Comparison of ENCODE assay signal across 17 cellular contexts in the genomic region with DNA sequence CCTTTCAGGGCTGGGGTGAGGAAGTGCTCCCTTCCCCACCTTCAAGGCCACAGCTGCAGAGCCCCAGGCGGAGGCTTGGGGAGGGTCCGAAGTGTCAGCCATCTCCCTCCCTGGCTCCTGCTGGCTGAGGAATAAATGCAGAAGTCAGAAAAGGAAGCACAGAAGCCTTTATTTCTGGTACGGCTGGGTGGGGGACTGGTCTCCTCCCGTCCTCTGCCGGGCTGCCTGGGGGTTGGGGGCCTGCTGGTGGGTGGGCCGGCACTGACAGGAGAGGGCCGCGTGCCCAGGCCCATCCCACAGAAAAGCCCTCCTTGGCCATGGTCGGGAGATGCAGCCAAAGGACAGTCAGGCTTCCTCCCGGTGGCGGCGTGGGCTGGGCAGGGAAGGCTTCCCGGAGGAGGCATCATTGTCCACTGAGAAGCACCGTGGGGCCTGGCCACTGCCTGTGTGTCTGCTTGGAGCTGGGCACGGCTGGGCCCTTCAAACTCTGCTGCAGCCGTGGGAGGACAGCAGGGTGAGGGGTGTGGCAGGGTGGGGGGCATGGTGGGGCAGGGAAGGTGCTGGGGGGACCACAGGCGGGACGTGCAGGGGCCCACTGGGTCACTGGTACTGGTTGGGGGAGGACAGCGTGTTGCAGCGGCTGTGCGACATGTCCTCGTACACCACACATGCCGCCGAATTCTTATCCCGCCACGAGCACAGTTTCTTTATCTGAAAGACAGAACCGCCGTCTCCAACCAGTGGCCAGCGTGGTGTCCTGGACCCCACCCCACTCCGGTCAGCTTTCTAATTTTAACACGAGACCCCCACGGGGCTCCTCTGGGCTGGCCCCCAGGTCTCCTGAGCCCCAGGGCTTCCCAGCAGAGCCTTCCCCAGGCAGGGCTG. TPM values are rescaled to one million over a fixed set of nuclear protein-coding genes. Genes with fewer than 3 reads are reported as not detected.
A peak's percentile ranks its signal among the peaks of the same experiment; 100 is the strongest.
DNase-seq lines count a peak whose midpoint lies in the region; ATAC-seq and TF ChIP-seq lines count a peak whose summit lies in the region.
"Had no signal": no experiment of that assay in that cellular context is flagged by ENCODE, and none has a peak within 500 bp of the region (broad histone marks: within the 10 kb centered on the region; RNA-seq: fewer than 3 reads in every experiment).

No MANE protein-coding gene starts in this region.

- H3K9me3 Mint-ChIP-seq in CD14-positive monocyte: peaks cover 0 to 5% (median under 1%) of the 10 kb centered on the region in 7 donors
- no peaks in the 10 kb centered on the region for H3K9me3 Mint-ChIP-seq in activated CD4-positive, alpha-beta memory T cell treated with anti-CD3 and anti-CD28 coated beads, Interleukin-2, amount 10 ng/mL, durations not matched to agents 7 days and 5 days

- H3K27me3 ChIP-seq in mononuclear cell (ENCODE audit: insufficient read depth, low read length): peaks cover 5% of the 10 kb centered on the region
- H3K27me3 ChIP-seq: right lobe of liver had no signal

- ATAC-seq in GM21360 (IDR thresholded peaks at IDR 0.05; ENCODE audit: unreplicated experiment): no peak
- no peak for ATAC-seq in HG02678 (IDR thresholded peaks at IDR 0.05; ENCODE audit: unreplicated experiment)

- peak overlapping the region; percentile 34 to 88 for H3K4me3 Mint-ChIP-seq in CD14-positive monocyte
- peak overlapping the region; percentile 83 for H3K4me3 Mint-ChIP-seq in activated CD4-positive, alpha-beta memory T cell treated with anti-CD3 and anti-CD28 coated beads, Interleukin-2, amount 10 ng/mL, durations not matched to agents 7 days and 5 days

- H3K4me1 Mint-ChIP-seq in CD14-positive monocyte: peaks cover 23% of the 10 kb centered on the region
- H3K4me1 Mint-ChIP-seq in activated CD4-positive, alpha-beta memory T cell treated with anti-CD3 and anti-CD28 coated beads, Interleukin-2, amount 10 ng/mL, durations not matched to agents 7 days and 5 days: peaks cover 18% of the 10 kb centered on the region

- H3K4me1 ChIP-seq in mononuclear cell (ENCODE audit: insufficient read depth, low read length): peaks cover 26% of the 10 kb centered on the region
- H3K4me1 ChIP-seq: right lobe of liver had no signal

- H3K27me3 Mint-ChIP-seq in CD14-positive monocyte (ENCODE audit: low read depth in 3 of 3): peaks cover 21 to 37% (median 31%) of the 10 kb centered on the region in 3 donors
- H3K27me3 Mint-ChIP-seq in activated CD4-positive, alpha-beta memory T cell treated with anti-CD3 and anti-CD28 coated beads, Interleukin-2, amount 10 ng/mL, durations not matched to agents 7 days and 5 days: peaks cover 7% of the 10 kb centered on the region

- no peaks in the 10 kb centered on the region for H3K36me3 Mint-ChIP-seq in CD14-positive monocyte
- H3K36me3 Mint-ChIP-seq in activated CD4-positive, alpha-beta memory T cell treated with anti-CD3 and anti-CD28 coated beads, Interleukin-2, amount 10 ng/mL, durations not matched to agents 7 days and 5 days (ENCODE audit: low read depth): peaks cover 2% of the 10 kb centered on the region

- H3K27ac Mint-ChIP-seq in CD14-positive monocyte: no peak overlapping the region
- no peak overlapping the region for H3K27ac Mint-ChIP-seq in activated CD4-positive, alpha-beta memory T cell treated with anti-CD3 and anti-CD28 coated beads, Interleukin-2, amount 10 ng/mL, durations not matched to agents 7 days and 5 days

- CTCF ChIA-PET in activated CD4-positive, alpha-beta memory T cell treated with anti-CD3 and anti-CD28 coated beads, Interleukin-2, amount 10 ng/mL, durations not matched to agents 7 days and 5 days (lab: Charles Lee): no interaction called here

- peak overlapping the region; percentile 46 for H3K4me3 ChIP-seq in mononuclear cell (ENCODE audit: low read length)
- H3K4me3 ChIP-seq: right lobe of liver had no signal

- POLR2A ChIA-PET in activated CD4-positive, alpha-beta memory T cell treated with anti-CD3 and anti-CD28 coated beads, Interleukin-2, amount 10 ng/mL, durations not matched to agents 7 days and 5 days (lab: Charles Lee): interaction anchor here (1.7 to 9.8 kb wide), 2 partner anchors 9 to 15 kb away, joined by 3 to 120 read pairs; no protein-coding TSS in a partner anchor

- no peak for TF ChIP-seq CTCF in CD14-positive monocyte (IDR thresholded peaks at IDR 0.05)

- DNase-seq in CD14-positive monocyte (ENCODE audit: low spot score) (no peak), GDM1 (lab: John Stamatoyannopoulos, UW) (peak; percentile 48), MV-4-11 (lab: John Stamatoyannopoulos, UW) (no peak), DMS53 treated with DMSO at 0.1 percent for 48 hours (lab: John Stamatoyannopoulos, UW; ENCODE audit: unreplicated experiment) (no peak)
- no peak for DNase-seq in activated CD4-positive, alpha-beta memory T cell treated with anti-CD3 and anti-CD28 coated beads, Interleukin-2, amount 10 ng/mL, durations not matched to agents 7 days and 5 days
- DNase-seq: NCI-H1092 treated with DMSO at 0.1 percent for 48 hours, NCI-H226, T1000 had no signal

- H3K9me3 ChIP-seq in mononuclear cell (ENCODE audit: low read depth, low read length): no peaks in the 10 kb centered on the region
- H3K9me3 ChIP-seq: right lobe of liver had no signal

- intact Hi-C loops in CD14-positive monocyte (cut with micrococcal nuclease): no loop called here

RNA-seq across cellular contexts. Expression of a gene that starts 2.4 kb away (rescaled TPM):
- under 1 TPM; 0.38 to 0.42 TPM for polyA plus RNA-seq in CD14-positive monocyte
- 100 to 1,000 TPM; 138 to 140 TPM for total RNA-seq in activated CD4-positive, alpha-beta memory T cell treated with anti-CD3 and anti-CD28 coated beads, Interleukin-2, amount 10 ng/mL, durations not matched to agents 7 days and 5 days
- total RNA-seq in mononuclear cell: 48.5 TPM
- total RNA-seq: cerebellum, myocyte had no signal
- polyA plus RNA-seq: keratinocyte had no signal

RNA-seq across cellular contexts. Expression of a gene that starts 18.6 kb away (rescaled TPM):
- polyA plus RNA-seq in CD14-positive monocyte: 100 to 1,000 TPM; 136 to 209 TPM
- total RNA-seq in activated CD4-positive, alpha-beta memory T cell treated with anti-CD3 and anti-CD28 coated beads, Interleukin-2, amount 10 ng/mL, durations not matched to agents 7 days and 5 days: 10 to 100 TPM; 18.3 to 18.5 TPM
- total RNA-seq in mononuclear cell: 49.5 TPM

RNA-seq across cellular contexts. Expression of a gene that starts 41.5 kb away (rescaled TPM):
- 10 to 100 TPM; 47.0 to 60.9 TPM for polyA plus RNA-seq in CD14-positive monocyte
- 100 to 1,000 TPM; 116 TPM for total RNA-seq in activated CD4-positive, alpha-beta memory T cell treated with anti-CD3 and anti-CD28 coated beads, Interleukin-2, amount 10 ng/mL, durations not matched to agents 7 days and 5 days
- 89.3 TPM for total RNA-seq in mononuclear cell

RNA-seq across cellular contexts. Expression of a gene that starts 44.1 kb away (rescaled TPM):
- not detected for polyA plus RNA-seq in CD14-positive monocyte
- not detected for total RNA-seq in activated CD4-positive, alpha-beta memory T cell treated with anti-CD3 and anti-CD28 coated beads, Interleukin-2, amount 10 ng/mL, durations not matched to agents 7 days and 5 days
- total RNA-seq in mononuclear cell: not detected
- total RNA-seq: activated CD8-positive, alpha-beta memory T cell treated with anti-CD3 and anti-CD28 coated beads for 36 hours; cerebellum; right lobe of liver had no signal
- polyA plus RNA-seq: adipose tissue, keratinocyte had no signal

RNA-seq across cellular contexts. Expression of a gene that starts 56.6 kb away (rescaled TPM):
- polyA plus RNA-seq in CD14-positive monocyte: not detected
- total RNA-seq in activated CD4-positive, alpha-beta memory T cell treated with anti-CD3 and anti-CD28 coated beads, Interleukin-2, amount 10 ng/mL, durations not matched to agents 7 days and 5 days: not detected
- not detected for total RNA-seq in mononuclear cell
- total RNA-seq: activated CD8-positive, alpha-beta memory T cell treated with anti-CD3 and anti-CD28 coated beads for 36 hours; cerebellum; right lobe of liver had no signal
- polyA plus RNA-seq: keratinocyte had no signal
